11 cellular contexts compared by ENCODE assay signal in the genomic region with DNA sequence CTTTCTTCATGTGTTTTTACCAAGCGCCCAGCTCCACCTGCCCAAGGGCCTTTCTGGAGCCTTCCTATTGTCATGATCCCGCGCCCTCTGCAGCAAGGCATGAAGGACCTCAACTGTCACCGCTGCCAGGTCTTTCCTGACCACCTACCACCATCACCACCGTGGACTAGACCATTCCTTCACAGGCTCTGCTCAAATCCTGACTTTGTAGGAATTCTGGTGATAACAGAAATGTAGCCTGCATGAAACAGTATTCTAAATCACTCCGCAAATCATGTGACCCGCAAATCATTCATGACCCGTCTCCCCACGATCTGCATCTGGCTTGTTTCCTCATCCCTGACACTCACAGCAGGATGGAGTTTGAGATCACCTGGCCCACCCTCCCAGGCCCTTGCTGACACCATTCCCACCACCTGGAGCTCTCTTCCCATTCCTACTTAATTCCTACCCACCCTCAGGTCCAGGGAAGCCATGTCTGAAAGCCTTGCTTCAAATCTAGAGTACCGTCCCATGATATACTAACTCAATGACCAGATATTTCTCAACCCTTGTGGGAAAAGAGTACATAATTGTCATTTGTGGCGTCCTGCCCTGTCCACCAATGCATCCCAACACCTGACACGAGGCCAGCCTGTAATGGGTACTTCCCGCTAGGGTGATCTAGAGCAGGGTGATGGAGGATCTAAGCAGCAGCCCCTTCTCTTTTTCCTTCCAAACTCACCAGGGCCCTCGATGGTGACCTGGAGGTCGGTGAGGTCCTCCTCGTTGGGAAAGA. TPM values are rescaled to one million over a fixed set of nuclear protein-coding genes. Genes with fewer than 3 reads are reported as not detected.
A peak's percentile ranks its signal among the peaks of the same experiment; 100 is the strongest.
DNase-seq lines count a peak whose midpoint lies in the region; ATAC-seq, FAIRE-seq and TF ChIP-seq lines count a peak whose summit lies in the region.
"Had no signal": no experiment of that assay in that cellular context is flagged by ENCODE, and none has a peak within 500 bp of the region (broad histone marks: within the 10 kb centered on the region; RNA-seq: fewer than 3 reads in every experiment).

No MANE protein-coding gene starts in this region.

- CTCF ChIA-PET in A549 (lab: Yijun Ruan, JAX), result interaction anchor here (0.8 to 8.1 kb wide), 8 partner anchors 9 to 265 kb away, joined by 3 to 61 read pairs (median 6); no protein-coding TSS in a partner anchor
- CTCF ChIA-PET in K562 (lab: Yijun Ruan, JAX; ENCODE audit: low intra/inter-chr PET ratio), result no interaction called here

- H3K4me2 ChIP-seq in A549 (peak overlapping the region; percentile 81), K562 (ENCODE audit: insufficient read depth, low read length) (peak overlapping the region; percentile 96)

- peaks cover 33% of the 10 kb centered on the region for H4K20me1 ChIP-seq in K562 (replicated peaks; ENCODE audit: control insufficient read depth, insufficient read depth, low read length)

- TF ChIP-seq POLR2A in A549 (IDR thresholded peaks at IDR 0.05; ENCODE audit: low read length) (no peak), K562 (conservative IDR thresholded peaks at IDR 0.05) (no peak)

- peaks cover 6% of the 10 kb centered on the region for H3K9me1 ChIP-seq in K562 (ENCODE audit: control insufficient read depth, insufficient read depth, low read length)

- H3K9me3 ChIP-seq in A549, result 0 out of 3 replicates have a peak, but pooled peaks cover 6% of the 10 kb centered on the region
- H3K9me3 ChIP-seq in K562 (replicated peaks; ENCODE audit: control insufficient read depth, insufficient read depth, low read depth, low read length), result peaks cover 18% of the 10 kb centered on the region
- no peaks in the 10 kb centered on the region for H3K9me3 ChIP-seq in mucosa of rectum (ENCODE audit: control insufficient read depth in 2 of 2, low read length in 2 of 2)

- H3K27ac Mint-ChIP-seq in HFFc6, result peak overlapping the region; percentile 80

- WGBS in A549 (ENCODE audit: missing lambda C conversion rate), result 44% methylated on average over 16 of the region's 16 CpGs
- WGBS in K562 (ENCODE audit: insufficient coverage, low coverage, missing lambda C conversion rate), result 29% methylated on average over 14 of the region's 16 CpGs

- H3K4me3 Mint-ChIP-seq in HFFc6, result peak overlapping the region; percentile 91

- no peak for DNase-seq in A549 (ENCODE audit: low read depth in 1 of 2, low spot score in 1 of 2)
- no peak for DNase-seq in HFFc6
- DNase-seq in K562 (ENCODE audit: extremely low read depth in 1 of 4, low spot score in 3 of 4), result no peak
- DNase-seq in Kasumi-1 (lab: John Stamatoyannopoulos, UW), result no peak
- DNase-seq in central memory CD4-positive, alpha-beta T cell, result no peak
- DNase-seq in SHP77 treated with DMSO at 0.1 percent for 48 hours (lab: John Stamatoyannopoulos, UW), result no peak

- ATAC-seq in A549 (no peak), K562 (no peak), GM18868 (IDR thresholded peaks at IDR 0.05; ENCODE audit: unreplicated experiment) (no peak)

- TSS peak; percentile 56 for BruUV-seq in K562 (replicated peaks; lab: Mats Ljungman, UMichigan)

- TF ChIP-seq RAD21 in A549 (conservative IDR thresholded peaks at IDR 0.05 in 1 of 2, IDR thresholded peaks at IDR 0.05 in 1 of 2) (no peak), K562 (CRISPR knock-in tag; conservative IDR thresholded peaks at IDR 0.05 in 1 of 2, IDR thresholded peaks at IDR 0.05 in 1 of 2) (no peak)

- H3K4me1 ChIP-seq in A549 (peaks cover 48% of the 10 kb centered on the region), K562 (replicated peaks in 1 of 2; ENCODE audit: control insufficient read depth in 2 of 2, insufficient read depth in 2 of 2, low read length in 2 of 2) (peaks cover 19 to 50% of the 10 kb centered on the region in 2 experiments), mucosa of rectum (ENCODE audit: control insufficient read depth in 2 of 2, insufficient read depth in 2 of 2, low read length in 2 of 2) (peaks cover 13 to 14% of the 10 kb centered on the region in 2 donors)

- H3K27me3 ChIP-seq in K562 (ENCODE audit: control insufficient read depth in 2 of 2, insufficient read depth in 2 of 2, low read length in 2 of 2) (no peaks in the 10 kb centered on the region), mucosa of rectum (ENCODE audit: control insufficient read depth in 2 of 2, insufficient read depth in 2 of 2, low read length in 2 of 2) (no peaks in the 10 kb centered on the region)

- H3K36me3 ChIP-seq in K562 (ENCODE audit: control insufficient read depth, insufficient read depth, low read length) (peaks cover 53% of the 10 kb centered on the region), mucosa of rectum (ENCODE audit: control insufficient read depth in 2 of 2, insufficient read depth in 2 of 2, low read length in 2 of 2) (peaks cover 3 to 27% of the 10 kb centered on the region in 2 donors)

- in situ Hi-C loops in K562 (cut with MboI), result no loop called here

- FAIRE-seq in A549 (lab: Jason Lieb, UNC) (no peak), K562 (lab: Jason Lieb, UNC) (no peak)

- peak overlapping the region; percentile 98 for H3K4me3 ChIP-seq in A549
- peak overlapping the region; percentile 98 for H3K4me3 ChIP-seq in K562
- H3K4me3 ChIP-seq in mucosa of rectum (ENCODE audit: low read length in 2 of 2), result peak overlapping the region; percentile 60 to 86

- POLR2A ChIA-PET in A549 (lab: Yijun Ruan, JAX) (interaction anchor here (0.5 to 3.3 kb wide), 9 partner anchors 18 to 1102 kb away, joined by 3 to 55 read pairs (median 6); a partner anchor contains a TSS), K562 (lab: Yijun Ruan, JAX) (interaction anchor here (0.6 to 6.6 kb wide), 32 partner anchors 8 to 288 kb away, joined by 3 to 195 read pairs (median 4); a partner anchor contains a TSS)

- no peak overlapping the region for H2AFZ ChIP-seq in K562 (ENCODE audit: low read depth, low read length)

- no peak for TF ChIP-seq EP300 in A549 (IDR thresholded peaks at IDR 0.05)
- no peak for TF ChIP-seq EP300 in K562 (IDR thresholded peaks at IDR 0.05; ENCODE audit: low read length)

- TF ChIP-seq CTCF in A549 (IDR thresholded peaks at IDR 0.05) (no peak), HFFc6 (IDR thresholded peaks at IDR 0.05) (no peak), K562 (IDR thresholded peaks at IDR 0.05 in 2 of 3, conservative IDR thresholded peaks at IDR 0.05 in 1 of 3; ENCODE audit: insufficient read depth in 2 of 3, low read depth in 1 of 3, low read length in 3 of 3) (no peak)

- peaks cover 16% of the 10 kb centered on the region for H3K27me3 Mint-ChIP-seq in HFFc6 (ENCODE audit: insufficient read depth)

- peaks cover 36% of the 10 kb centered on the region for H3K36me3 Mint-ChIP-seq in HFFc6 (ENCODE audit: low read depth)

- H3K9ac ChIP-seq in K562 (ENCODE audit: insufficient read depth in 1 of 2, low read depth in 2 of 2, low read length in 2 of 2) (peak overlapping the region; percentile 95 to 99), mucosa of rectum (ENCODE audit: low read depth in 1 of 2, low read length in 2 of 2) (peak overlapping the region in 1 of 2 donors; percentile 60)

- peaks cover 49% of the 10 kb centered on the region for H3K79me2 ChIP-seq in K562 (ENCODE audit: control insufficient read depth, insufficient read depth, low read length)

- H3K9me3 Mint-ChIP-seq in HFFc6, result peaks cover 4% of the 10 kb centered on the region; the same call in 1 of the 2 replicates

- intact Hi-C loops in K562 (cut with micrococcal nuclease), result no loop called here

- peaks cover 33% of the 10 kb centered on the region for H3K4me1 Mint-ChIP-seq in HFFc6 (ENCODE audit: low read depth)

- H3K27ac ChIP-seq in A549 (peak overlapping the region; percentile 95 to 97), K562 (ENCODE audit: extremely low read depth, low read depth, low read length) (peak overlapping the region; percentile 100), mucosa of rectum (ENCODE audit: low read depth in 2 of 2, low read length in 2 of 2) (no peak overlapping the region)

RNA-seq across cellular contexts. Expression of a gene that starts 1.3 kb away (rescaled TPM):
- 139 and 153 TPM in 2 replicates for polyA plus RNA-seq in A549 (2011; rRNA removed)
- 416 and 480 TPM in 2 replicates for polyA plus RNA-seq in A549 (2012; cell fraction: cytosol; rRNA removed)
- 268 and 301 TPM in 2 replicates for polyA plus RNA-seq in A549 (2012; cell fraction: nucleus; rRNA removed)
- 267 to 300 TPM (median 295 TPM) in 3 replicates for polyA plus RNA-seq in A549 (2017; fragmentation: RNase III; extraction: RNeasy Plus Mini Kit Qiagen cat#74134 plus additional on column Dnase treatment)
- 169 and 175 TPM in 2 replicates for polyA minus RNA-seq in A549 (2011; rRNA and poly(A)+ RNA removed)
- total RNA-seq in HFFc6 (2021; fragmentation: NEBNext Ultra II Directional; extraction: Animal tissue kit (Norgen Biotek cat#: 25700)), result 100 to 1,000 TPM; 181 to 356 (median 309) TPM
- total RNA-seq in K562 (2011; cell fraction: chromatin; rRNA removed; ENCODE audit: low replicate concordance), result 68.3 and 99.1 TPM in 2 replicates
- total RNA-seq in K562 (2011; cell fraction: nucleolus; rRNA removed), result 71.6 and 79.7 TPM in 2 replicates
- 67.3 and 159 TPM in 2 replicates for total RNA-seq in K562 (2011; cell fraction: nucleoplasm; rRNA removed)
- 959 and 1,305 TPM in 2 replicates for total RNA-seq in K562 (2014; rRNA removed)
- 35.0 and 65.5 TPM in 2 replicates for total RNA-seq in K562 (2014; rRNA removed; fragmentation: Illumina TruSeq; extraction: Trizol)
- 97.3 and 100 TPM in 2 replicates for total RNA-seq in K562 (2015; rRNA removed; fragmentation: Illumina TruSeq; extraction: Trizol)
- total RNA-seq in K562 (2021), result 390 and 411 TPM in 2 replicates
- polyA plus RNA-seq in K562 (2011; rRNA removed), result 157 and 191 TPM in 2 replicates
- 285 and 290 TPM in 2 replicates for polyA plus RNA-seq in K562 (2011; cell fraction: cytosol; rRNA removed)
- 91.9 and 117 TPM in 2 replicates for polyA plus RNA-seq in K562 (2011; cell fraction: nucleus; rRNA removed)
- polyA plus RNA-seq in K562 (2012), result 169 and 283 TPM in 2 replicates
- 242 and 275 TPM in 2 replicates for polyA plus RNA-seq in K562 (2014; fragmentation: Illumina TruSeq; extraction: Trizol)
- polyA plus RNA-seq in K562 (2014; fragmentation: Nextera tagmentation; extraction: Ambion mirVana), result 1 to 10 TPM; 1.5 to 1.6 TPM
- 332 and 771 TPM in 2 replicates for polyA plus RNA-seq in K562 (2014; rRNA removed)
- polyA minus RNA-seq in K562 (2011; rRNA and poly(A)+ RNA removed), result 30.0 and 48.2 TPM in 2 replicates
- polyA minus RNA-seq in K562 (2011; cell fraction: cytosol; rRNA and poly(A)+ RNA removed), result 158 and 212 TPM in 2 replicates
- polyA minus RNA-seq in K562 (2011; cell fraction: nucleus; rRNA and poly(A)+ RNA removed), result 18.3 and 33.0 TPM in 2 replicates

RNA-seq across cellular contexts. Expression of a gene that starts 20.5 kb away (rescaled TPM):
- polyA plus RNA-seq in A549 (2011; rRNA removed) (329 and 351 TPM in 2 replicates), A549 (2017; fragmentation: RNase III; extraction: RNeasy Plus Mini Kit Qiagen cat#74134 plus additional on column Dnase treatment) (2,012 to 2,083 TPM (median 2,037 TPM) in 3 replicates), K562 (2011; rRNA removed) (124 and 523 TPM in 2 replicates), K562 (2014; fragmentation: Illumina TruSeq; extraction: Trizol) (1,998 and 2,071 TPM in 2 replicates), K562 (2014; fragmentation: Nextera tagmentation; extraction: Ambion mirVana) (100 to 1,000 TPM; 257 to 287 TPM), K562 (2014; rRNA removed) (622 and 687 TPM in 2 replicates)
- polyA plus RNA-seq in A549 (2012; cell fraction: cytosol; rRNA removed), result 2,042 and 2,083 TPM in 2 replicates
- 1,887 and 2,526 TPM in 2 replicates for polyA plus RNA-seq in A549 (2012; cell fraction: nucleus; rRNA removed)
- 816 and 1,830 TPM in 2 replicates for polyA minus RNA-seq in A549 (2011; rRNA and poly(A)+ RNA removed)
- 1,000 to 10,000 TPM; 2,082 to 2,537 (median 2,362) TPM for total RNA-seq in HFFc6 (2021; fragmentation: NEBNext Ultra II Directional; extraction: Animal tissue kit (Norgen Biotek cat#: 25700))
- 78.5 and 202 TPM in 2 replicates for total RNA-seq in K562 (2011; cell fraction: chromatin; rRNA removed; ENCODE audit: low replicate concordance)
- total RNA-seq in K562 (2011; cell fraction: nucleolus; rRNA removed), result 202 and 211 TPM in 2 replicates
- 221 and 509 TPM in 2 replicates for total RNA-seq in K562 (2011; cell fraction: nucleoplasm; rRNA removed)
- total RNA-seq in K562 (2014; rRNA removed) (888 and 1,279 TPM in 2 replicates), K562 (2014; rRNA removed; fragmentation: Illumina TruSeq; extraction: Trizol) (387 and 446 TPM in 2 replicates), K562 (2015; rRNA removed; fragmentation: Illumina TruSeq; extraction: Trizol) (1,141 and 1,299 TPM in 2 replicates), K562 (2021) (2,979 and 3,106 TPM in 2 replicates)
- 1,570 and 2,080 TPM in 2 replicates for polyA plus RNA-seq in K562 (2011; cell fraction: cytosol; rRNA removed)
- polyA plus RNA-seq in K562 (2011; cell fraction: nucleus; rRNA removed), result 332 and 368 TPM in 2 replicates
- 3,306 and 3,436 TPM in 2 replicates for polyA plus RNA-seq in K562 (2012)
- polyA minus RNA-seq in K562 (2011; rRNA and poly(A)+ RNA removed), result 188 and 199 TPM in 2 replicates
- 1,426 and 2,754 TPM in 2 replicates for polyA minus RNA-seq in K562 (2011; cell fraction: cytosol; rRNA and poly(A)+ RNA removed)
- polyA minus RNA-seq in K562 (2011; cell fraction: nucleus; rRNA and poly(A)+ RNA removed), result 135 and 241 TPM in 2 replicates

RNA-seq across cellular contexts. Expression of a gene that starts 22.2 kb away (rescaled TPM):
- polyA plus RNA-seq in A549 (2011; rRNA removed), result 0.37 and 0.70 TPM in 2 replicates
- 2.0 and 2.9 TPM in 2 replicates for polyA plus RNA-seq in A549 (2012; cell fraction: cytosol; rRNA removed)
- polyA plus RNA-seq in A549 (2012; cell fraction: nucleus; rRNA removed), result 1.8 and 4.0 TPM in 2 replicates
- polyA plus RNA-seq in A549 (2017; fragmentation: RNase III; extraction: RNeasy Plus Mini Kit Qiagen cat#74134 plus additional on column Dnase treatment), result 2.5 to 3.6 TPM (median 2.7 TPM) in 3 replicates
- 0.37 and 0.44 TPM in 2 replicates for polyA minus RNA-seq in A549 (2011; rRNA and poly(A)+ RNA removed)
- total RNA-seq in HFFc6 (2021; fragmentation: NEBNext Ultra II Directional; extraction: Animal tissue kit (Norgen Biotek cat#: 25700)), result 1 to 10 TPM in 2 of 6 experiments, under 1 TPM in 4; 0.26 to 2.4 (median 0.64) TPM
- not detected in 2 replicates for total RNA-seq in K562 (2011; cell fraction: chromatin; rRNA removed; ENCODE audit: low replicate concordance)
- total RNA-seq in K562 (2011; cell fraction: nucleolus; rRNA removed), result 0.53 and 1.5 TPM in 2 replicates
- total RNA-seq in K562 (2011; cell fraction: nucleoplasm; rRNA removed), result not detected in 2 replicates
- 3.6 and 3.7 TPM in 2 replicates for total RNA-seq in K562 (2014; rRNA removed)
- 0.18 TPM in 1 of 2 replicates, not detected in the other for total RNA-seq in K562 (2014; rRNA removed; fragmentation: Illumina TruSeq; extraction: Trizol)
- total RNA-seq in K562 (2015; rRNA removed; fragmentation: Illumina TruSeq; extraction: Trizol), result 0.18 and 0.38 TPM in 2 replicates
- total RNA-seq in K562 (2021), result 4.3 and 5.1 TPM in 2 replicates
- polyA plus RNA-seq in K562 (2011; rRNA removed), result 0.18 TPM in 1 of 2 replicates, not detected in the other
- polyA plus RNA-seq in K562 (2011; cell fraction: cytosol; rRNA removed), result 0.21 and 3.5 TPM in 2 replicates
- polyA plus RNA-seq in K562 (2011; cell fraction: nucleus; rRNA removed), result 0.67 TPM in 1 of 2 replicates, not detected in the other
- 1.4 and 1.7 TPM in 2 replicates for polyA plus RNA-seq in K562 (2012)
- not detected in 2 replicates for polyA plus RNA-seq in K562 (2014; fragmentation: Illumina TruSeq; extraction: Trizol)
- not detected for polyA plus RNA-seq in K562 (2014; fragmentation: Nextera tagmentation; extraction: Ambion mirVana)
- polyA plus RNA-seq in K562 (2014; rRNA removed), result 1.3 and 2.1 TPM in 2 replicates
- not detected in 2 replicates for polyA minus RNA-seq in K562 (2011; rRNA and poly(A)+ RNA removed)
- not detected in 2 replicates for polyA minus RNA-seq in K562 (2011; cell fraction: cytosol; rRNA and poly(A)+ RNA removed)
- 0.40 and 0.89 TPM in 2 replicates for polyA minus RNA-seq in K562 (2011; cell fraction: nucleus; rRNA and poly(A)+ RNA removed)

RNA-seq across cellular contexts. Expression of a gene that starts 29.7 kb away (rescaled TPM):
- polyA plus RNA-seq in A549 (2011; rRNA removed), result 0.58 and 1.1 TPM in 2 replicates
- 1.6 and 1.9 TPM in 2 replicates for polyA plus RNA-seq in A549 (2012; cell fraction: cytosol; rRNA removed)
- polyA plus RNA-seq in A549 (2012; cell fraction: nucleus; rRNA removed), result 11.6 and 14.4 TPM in 2 replicates
- 1.2 to 1.9 TPM (median 1.7 TPM) in 3 replicates for polyA plus RNA-seq in A549 (2017; fragmentation: RNase III; extraction: RNeasy Plus Mini Kit Qiagen cat#74134 plus additional on column Dnase treatment)
- polyA minus RNA-seq in A549 (2011; rRNA and poly(A)+ RNA removed), result 0.41 TPM in 1 of 2 replicates, not detected in the other
- total RNA-seq in HFFc6 (2021; fragmentation: NEBNext Ultra II Directional; extraction: Animal tissue kit (Norgen Biotek cat#: 25700)), result 1 to 10 TPM in 1 of 6 experiments, under 1 TPM in 2, not detected in 3; 0.33 to 1.1 (median 0.61) TPM
- total RNA-seq in K562 (2011; cell fraction: chromatin; rRNA removed; ENCODE audit: low replicate concordance), result not detected in 2 replicates
- total RNA-seq in K562 (2011; cell fraction: nucleolus; rRNA removed), result not detected in 2 replicates
- total RNA-seq in K562 (2011; cell fraction: nucleoplasm; rRNA removed), result not detected in 2 replicates
- not detected in 2 replicates for total RNA-seq in K562 (2014; rRNA removed)
- total RNA-seq in K562 (2014; rRNA removed; fragmentation: Illumina TruSeq; extraction: Trizol), result not detected in 2 replicates
- total RNA-seq in K562 (2015; rRNA removed; fragmentation: Illumina TruSeq; extraction: Trizol), result not detected in 2 replicates
- not detected in 2 replicates for total RNA-seq in K562 (2021)
- not detected in 2 replicates for polyA plus RNA-seq in K562 (2011; rRNA removed)
- polyA plus RNA-seq in K562 (2011; cell fraction: cytosol; rRNA removed), result not detected in 2 replicates
- polyA plus RNA-seq in K562 (2011; cell fraction: nucleus; rRNA removed), result 0.37 TPM in 1 of 2 replicates, not detected in the other
- polyA plus RNA-seq in K562 (2012), result not detected in 2 replicates
- not detected in 2 replicates for polyA plus RNA-seq in K562 (2014; fragmentation: Illumina TruSeq; extraction: Trizol)
- polyA plus RNA-seq in K562 (2014; fragmentation: Nextera tagmentation; extraction: Ambion mirVana), result not detected
- not detected in 2 replicates for polyA plus RNA-seq in K562 (2014; rRNA removed)
- polyA minus RNA-seq in K562 (2011; rRNA and poly(A)+ RNA removed), result not detected in 2 replicates
- polyA minus RNA-seq in K562 (2011; cell fraction: cytosol; rRNA and poly(A)+ RNA removed), result not detected in 2 replicates
- not detected in 2 replicates for polyA minus RNA-seq in K562 (2011; cell fraction: nucleus; rRNA and poly(A)+ RNA removed)
- total RNA-seq: activated CD8-positive, alpha-beta memory T cell treated with anti-CD3 and anti-CD28 coated beads for 36 hours; HT1080; right cardiac atrium had no signal
- polyA plus RNA-seq: right cardiac atrium had no signal

RNA-seq across cellular contexts. Expression of a gene that starts 36.0 kb away (rescaled TPM):
- polyA plus RNA-seq in A549 (2011; rRNA removed) (42.1 and 52.4 TPM in 2 replicates), A549 (2017; fragmentation: RNase III; extraction: RNeasy Plus Mini Kit Qiagen cat#74134 plus additional on column Dnase treatment) (91.7 to 115 TPM (median 100.0 TPM) in 3 replicates), K562 (2011; rRNA removed) (0.19 and 0.42 TPM in 2 replicates), K562 (2014; fragmentation: Illumina TruSeq; extraction: Trizol) (0.06 TPM in 1 of 2 replicates, not detected in the other), K562 (2014; fragmentation: Nextera tagmentation; extraction: Ambion mirVana) (not detected), K562 (2014; rRNA removed) (0.04 TPM in 1 of 2 replicates, not detected in the other)
- 27.4 and 54.2 TPM in 2 replicates for polyA plus RNA-seq in A549 (2012; cell fraction: cytosol; rRNA removed)
- 89.3 and 99.2 TPM in 2 replicates for polyA plus RNA-seq in A549 (2012; cell fraction: nucleus; rRNA removed)
- polyA minus RNA-seq in A549 (2011; rRNA and poly(A)+ RNA removed), result 19.6 and 26.4 TPM in 2 replicates
- 10 to 100 TPM; 22.2 to 43.4 (median 36.1) TPM for total RNA-seq in HFFc6 (2021; fragmentation: NEBNext Ultra II Directional; extraction: Animal tissue kit (Norgen Biotek cat#: 25700))
- 0.28 and 0.97 TPM in 2 replicates for total RNA-seq in K562 (2011; cell fraction: chromatin; rRNA removed; ENCODE audit: low replicate concordance)
- 1.0 TPM in 1 of 2 replicates, not detected in the other for total RNA-seq in K562 (2011; cell fraction: nucleolus; rRNA removed)
- 0.53 and 0.81 TPM in 2 replicates for total RNA-seq in K562 (2011; cell fraction: nucleoplasm; rRNA removed)
- total RNA-seq in K562 (2014; rRNA removed) (not detected in 2 replicates), K562 (2014; rRNA removed; fragmentation: Illumina TruSeq; extraction: Trizol) (not detected in 2 replicates), K562 (2015; rRNA removed; fragmentation: Illumina TruSeq; extraction: Trizol) (not detected in 2 replicates), K562 (2021) (not detected in 2 replicates)
- polyA plus RNA-seq in K562 (2011; cell fraction: cytosol; rRNA removed), result 0.12 and 1.5 TPM in 2 replicates
- 1.2 and 3.6 TPM in 2 replicates for polyA plus RNA-seq in K562 (2011; cell fraction: nucleus; rRNA removed)
- polyA plus RNA-seq in K562 (2012), result 0.10 and 0.19 TPM in 2 replicates
- 0.11 TPM in 1 of 2 replicates, not detected in the other for polyA minus RNA-seq in K562 (2011; rRNA and poly(A)+ RNA removed)
- 0.86 TPM in 1 of 2 replicates, not detected in the other for polyA minus RNA-seq in K562 (2011; cell fraction: cytosol; rRNA and poly(A)+ RNA removed)
- 0.40 TPM in 1 of 2 replicates, not detected in the other for polyA minus RNA-seq in K562 (2011; cell fraction: nucleus; rRNA and poly(A)+ RNA removed)
- total RNA-seq: right cardiac atrium had no signal
- polyA plus RNA-seq: right cardiac atrium had no signal

Comparison
In these comparisons a context has a peak if more than half of its experiments do, and no peak if none do; other contexts are left out.
1. H3K27ac ChIP-seq: peak in A549 (2 of 2) and K562 (single experiment); none in mucosa of rectum (0 of 2).
2. Peak in every context shown above with its lines, with median percentiles within 50 percentile points of each other: H3K4me3 ChIP-seq.